ENCODE assay signal across 14 cellular contexts in the genomic region with DNA sequence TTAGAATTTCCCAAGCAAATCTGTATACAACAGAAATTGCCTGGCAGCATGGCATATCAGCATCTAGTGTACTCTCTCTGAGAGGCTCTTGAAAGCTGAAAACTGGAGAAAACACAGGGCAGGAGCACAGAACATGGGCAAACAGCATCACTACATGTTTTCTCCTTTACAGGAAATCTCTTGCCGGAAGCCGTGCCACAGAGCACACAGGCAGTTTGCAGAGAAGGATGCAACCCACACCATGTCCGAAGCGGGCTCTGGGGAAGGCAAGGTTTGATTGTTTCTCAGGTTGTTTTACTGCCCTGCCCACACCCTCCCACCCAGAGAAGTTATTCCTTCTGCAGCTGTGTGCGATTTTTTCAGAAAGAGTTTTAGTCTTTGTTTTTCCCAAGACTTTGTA. TPM values are rescaled to one million over a fixed set of nuclear protein-coding genes. Genes with fewer than 3 reads are reported as not detected.
DNase-seq lines count a peak whose midpoint lies in the region; TF ChIP-seq lines count a peak whose summit lies in the region.
"Had no signal": no experiment of that assay in that cellular context is flagged by ENCODE, and none has a peak within 500 bp of the region (broad histone marks: within the 10 kb centered on the region; RNA-seq: fewer than 3 reads in every experiment).

No MANE protein-coding gene starts in this region.

- H3K27me3 ChIP-seq in OCI-LY3 (ENCODE audit: low read depth, low read length) = no peaks in the 10 kb centered on the region
- H3K27me3 ChIP-seq in left ventricle myocardium inferior (ENCODE audit: low read depth) = no peaks in the 10 kb centered on the region

- H3K27ac Mint-ChIP-seq in chondrocyte (ENCODE audit: unreplicated experiment) = no peak overlapping the region

- H3K4me1 ChIP-seq in OCI-LY3 (ENCODE audit: low read length) (peaks cover 98% of the 10 kb centered on the region), left ventricle myocardium inferior (peaks cover 3% of the 10 kb centered on the region)

- H3K36me3 ChIP-seq in OCI-LY3 (replicated peaks; ENCODE audit: low read depth, low read length) (no peaks in the 10 kb centered on the region), left ventricle myocardium inferior (no peaks in the 10 kb centered on the region)

- peak overlapping the region; percentile 59 for H3K9ac ChIP-seq in OCI-LY3 (ENCODE audit: low read length)

- H3K4me2 ChIP-seq in OCI-LY3 (ENCODE audit: low read length) = peak overlapping the region; percentile 52

- H3K4me3 ChIP-seq in OCI-LY3 (ENCODE audit: low read length) (peak overlapping the region; percentile 32), left ventricle myocardium inferior (no peak overlapping the region)

- TF ChIP-seq POLR2A in GM15510 (IDR thresholded peaks at IDR 0.05; ENCODE audit: borderline replicate concordance, extremely low read depth, insufficient read length) = peak; percentile 39

- no peak for TF ChIP-seq CTCF in OCI-LY3 (IDR thresholded peaks at IDR 0.05; ENCODE audit: low read depth, low read length)
- TF ChIP-seq CTCF in chondrocyte (IDR thresholded peaks at IDR 0.05) = no peak
- no peak for TF ChIP-seq CTCF in left ventricle myocardium inferior (IDR thresholded peaks at IDR 0.05; ENCODE audit: borderline replicate concordance)

- intact Hi-C loops in left ventricle myocardium inferior (cut with micrococcal nuclease) = no loop called here

- no peaks in the 10 kb centered on the region for H3K27me3 Mint-ChIP-seq in chondrocyte (ENCODE audit: low read depth)

- H3K9me3 Mint-ChIP-seq in chondrocyte (ENCODE audit: low read depth) = no peaks in the 10 kb centered on the region

- peak overlapping the region; percentile 97 for H3K27ac ChIP-seq in OCI-LY3 (ENCODE audit: low read length)
- H3K27ac ChIP-seq in left ventricle myocardium inferior (replicated peaks) = no peak overlapping the region

- H3K36me3 Mint-ChIP-seq in chondrocyte (ENCODE audit: low read depth) = no peaks in the 10 kb centered on the region

- H3K4me1 Mint-ChIP-seq in chondrocyte (ENCODE audit: low read depth) = peaks cover 29% of the 10 kb centered on the region

- no peaks in the 10 kb centered on the region for H4K20me1 ChIP-seq in OCI-LY3 (ENCODE audit: insufficient read depth, low read length)

- peak; percentile 28 for DNase-seq in activated naive CD4-positive, alpha-beta T cell treated with Interleukin-2 at 50 U/mL for 16 hours
- DNase-seq in stimulated activated CD4-positive, alpha-beta T cell treated with anti-CD3 and anti-CD28 coated beads, Interleukin-2, amount 100 ng/mL, for 24 hours = peak; percentile 33 to 40
- DNase-seq in chondrocyte (ENCODE audit: low spot score) (no peak), left ventricle myocardium inferior (no peak), DMS114 treated with DMSO at 0.1 percent for 48 hours (lab: John Stamatoyannopoulos, UW; ENCODE audit: unreplicated experiment) (no peak), NCI-H82 treated with DMSO at 0.1 percent for 48 hours (lab: John Stamatoyannopoulos, UW; ENCODE audit: unreplicated experiment) (no peak)
- DNase-seq: activated CD4-positive, CD25-positive, alpha-beta regulatory T cell treated with anti-CD3 and anti-CD28 coated beads, Interleukin-2, amount 50 U/mL, for 72 hours; DMS79 treated with DMSO at 0.1 percent for 48 hours; NCI-H1436 treated with DMSO at 0.1 percent for 48 hours; posterior cingulate gyrus had no signal

- H3K79me2 ChIP-seq in OCI-LY3 (ENCODE audit: low read length) = no peaks in the 10 kb centered on the region; the same call in 1 of the 2 replicates

- peak overlapping the region; percentile 79; the same call in 1 of the 2 replicates for H2AFZ ChIP-seq in OCI-LY3 (ENCODE audit: low read depth, low read length)

- no peaks in the 10 kb centered on the region for H3K9me3 ChIP-seq in OCI-LY3 (ENCODE audit: insufficient read depth, low read length)
- no peaks in the 10 kb centered on the region for H3K9me3 ChIP-seq in left ventricle myocardium inferior (replicated peaks)

- H3K4me3 Mint-ChIP-seq in chondrocyte (ENCODE audit: unreplicated experiment) = no peak overlapping the region

RNA-seq across cellular contexts. Expression of gene FAM9C, which starts 41.1 kb away (rescaled TPM):
- not detected in 3 replicates for total RNA-seq in chondrocyte
- total RNA-seq in left ventricle myocardium inferior = not detected
- total RNA-seq: bronchial epithelial cell, left lobe of liver had no signal

Comparison
In these comparisons a context has a peak if more than half of its experiments do, and no peak if none do; other contexts are left out.
1. DNase-seq: peak in activated naive CD4-positive, alpha-beta T cell treated with Interleukin-2 at 50 U/mL for 16 hours (single experiment) and stimulated activated CD4-positive, alpha-beta T cell treated with anti-CD3 and anti-CD28 coated beads, Interleukin-2, amount 100 ng/mL, for 24 hours (2 of 2); none in chondrocyte (single experiment), left ventricle myocardium inferior (single experiment), DMS114 treated with DMSO at 0.1 percent for 48 hours (single experiment) and NCI-H82 treated with DMSO at 0.1 percent for 48 hours (single experiment).